7 cellular contexts compared by ENCODE assay signal in genomic region chrX:73562458-73562857, GRCh38. TPM values are rescaled to one million over a fixed set of nuclear protein-coding genes. Genes with fewer than 3 reads are reported as not detected.
DNase-seq lines count a peak whose midpoint lies in the region; ATAC-seq and TF ChIP-seq lines count a peak whose summit lies in the region.

No MANE protein-coding gene starts in this region.

- no peak for TF ChIP-seq CTCF in nephron (IDR thresholded peaks at IDR 0.05; ENCODE audit: unreplicated experiment in 3 of 3)

- peaks cover 2% of the 10 kb centered on the region for H3K27me3 Mint-ChIP-seq in dendritic cell treated with granulocyte-macrophage colony-stimulating factor and Interleukin-4, amounts not matched to agents 40 ng/mL and 50 ng/mL, for 4 days
- H3K27me3 Mint-ChIP-seq in nephron (ENCODE audit: low read depth), result no peaks in the 10 kb centered on the region

- H3K36me3 Mint-ChIP-seq in dendritic cell treated with granulocyte-macrophage colony-stimulating factor and Interleukin-4, amounts not matched to agents 40 ng/mL and 50 ng/mL, for 4 days (ENCODE audit: low read depth), result peaks cover 8% of the 10 kb centered on the region
- no peaks in the 10 kb centered on the region for H3K36me3 Mint-ChIP-seq in nephron (ENCODE audit: low read depth)

- H3K27ac Mint-ChIP-seq in dendritic cell treated with granulocyte-macrophage colony-stimulating factor and Interleukin-4, amounts not matched to agents 40 ng/mL and 50 ng/mL, for 4 days, result no peak overlapping the region
- H3K27ac Mint-ChIP-seq in nephron, result peak overlapping the region; percentile 89 to 98 (median 96)

- peak; percentile 12 for ATAC-seq in GM19452 (IDR thresholded peaks at IDR 0.05; ENCODE audit: unreplicated experiment)
- no peak for ATAC-seq in GM21381 (IDR thresholded peaks at IDR 0.05; ENCODE audit: unreplicated experiment)

- H3K4me1 Mint-ChIP-seq in dendritic cell treated with granulocyte-macrophage colony-stimulating factor and Interleukin-4, amounts not matched to agents 40 ng/mL and 50 ng/mL, for 4 days (ENCODE audit: low read depth), result peaks cover 10% of the 10 kb centered on the region
- H3K4me1 Mint-ChIP-seq in nephron, result peaks cover 4% of the 10 kb centered on the region

- intact Hi-C loops in dendritic cell treated with granulocyte-macrophage colony-stimulating factor and Interleukin-4, amounts not matched to agents 40 ng/mL and 50 ng/mL, for 4 days (cut with micrococcal nuclease), result no loop called here

- no peak for DNase-seq in Jurkat, Clone E6-1 (ENCODE audit: low read depth, low spot score)
- DNase-seq in iPS-NIHi11 (ENCODE audit: low spot score), result no peak
- DNase-seq in effector CD8-positive, alpha-beta T cell (lab: John Stamatoyannopoulos, UW), result no peak

- H3K9me3 Mint-ChIP-seq in dendritic cell treated with granulocyte-macrophage colony-stimulating factor and Interleukin-4, amounts not matched to agents 40 ng/mL and 50 ng/mL, for 4 days, result no peaks in the 10 kb centered on the region
- H3K9me3 Mint-ChIP-seq in nephron, result no peaks in the 10 kb centered on the region

- peak overlapping the region; percentile 69 for H3K4me3 ChIP-seq in Jurkat, Clone E6-1 (ENCODE audit: low read length)

- H3K4me3 Mint-ChIP-seq in dendritic cell treated with granulocyte-macrophage colony-stimulating factor and Interleukin-4, amounts not matched to agents 40 ng/mL and 50 ng/mL, for 4 days, result peak overlapping the region; percentile 87
- H3K4me3 Mint-ChIP-seq in nephron, result peak overlapping the region; percentile 92 to 97 (median 95)

RNA-seq across cellular contexts. Expression of gene CHIC1, which starts 0.5 kb away (rescaled TPM):
- polyA plus RNA-seq in Jurkat, Clone E6-1 (2012; ENCODE audit: insufficient read depth, insufficient read length), result 3.0 TPM
